Comparison of ENCODE assay signal across 9 cellular contexts in the genomic region with DNA sequence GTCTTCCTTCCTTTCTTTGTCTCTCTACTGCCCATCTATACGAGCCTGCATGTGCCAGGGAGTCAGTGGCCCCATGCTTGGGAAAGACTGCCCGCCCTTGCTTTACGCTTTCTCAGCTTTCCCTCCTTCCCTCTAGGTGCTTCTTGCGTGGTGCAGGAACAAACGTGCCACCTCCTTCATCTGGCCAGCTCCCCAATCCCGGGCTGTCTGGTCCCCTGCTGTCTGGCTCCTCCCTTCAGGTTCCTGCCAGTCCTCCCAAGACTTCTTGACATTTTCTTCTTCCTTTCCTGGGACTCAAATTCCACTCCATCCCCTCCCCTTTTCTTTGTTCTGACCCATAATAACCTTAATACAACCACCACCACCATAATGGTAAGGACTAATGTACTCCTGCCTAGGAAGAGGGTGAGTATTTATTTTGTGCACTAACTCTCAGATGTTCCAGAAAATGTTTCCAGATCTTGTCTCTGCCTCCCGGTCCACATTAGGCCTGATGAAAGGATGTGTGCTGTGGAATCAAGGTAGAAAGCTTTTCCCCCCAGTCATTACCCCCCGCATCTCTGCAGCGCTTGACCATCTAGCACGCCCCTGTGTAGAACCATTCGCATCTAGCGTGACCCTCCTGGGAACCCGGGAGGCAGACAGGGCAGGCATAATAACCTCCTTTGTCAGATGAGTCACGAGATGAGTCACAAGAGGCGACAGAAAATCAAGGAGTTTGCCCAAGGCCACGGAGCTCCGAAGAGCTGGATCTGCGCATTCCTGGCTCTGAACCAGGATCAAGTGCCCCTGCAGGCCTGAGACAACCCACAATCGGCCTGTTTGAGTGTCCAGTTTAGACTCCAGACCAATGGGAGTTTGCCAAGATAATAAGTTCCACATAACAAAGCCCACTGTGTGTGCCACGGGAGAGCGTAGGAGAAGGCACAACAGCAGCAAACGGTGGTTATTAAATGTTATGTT.
A peak's percentile ranks its signal among the peaks of the same experiment; 100 is the strongest.
DNase-seq lines count a peak whose midpoint lies in the region; ATAC-seq and TF ChIP-seq lines count a peak whose summit lies in the region.
"Had no signal": no experiment of that assay in that cellular context is flagged by ENCODE, and none has a peak within 500 bp of the region (broad histone marks: within the 10 kb centered on the region; RNA-seq: fewer than 3 reads in every experiment).

No MANE protein-coding gene starts in this region.

- TF ChIP-seq POLR2A in IMR-90 (IDR thresholded peaks at IDR 0.05; ENCODE audit: low read depth, low read length) (no peak), erythroblast (IDR thresholded peaks at IDR 0.05; ENCODE audit: low read length) (no peak)

- H3K27me3 Mint-ChIP-seq in natural killer cell (ENCODE audit: low read depth in 2 of 2), result peaks cover 0 to 8% of the 10 kb centered on the region in 2 donors
- H3K27me3 Mint-ChIP-seq in activated naive CD4-positive, alpha-beta T cell treated with anti-CD3 and anti-CD28 coated beads, Interleukin-2, amount 10 ng/mL, durations not matched to agents 7 days and 5 days, result peaks cover 18% of the 10 kb centered on the region
- H3K27me3 Mint-ChIP-seq: stimulated activated naive CD8-positive, alpha-beta T cell treated with anti-CD3 and anti-CD28 coated beads, Interleukin-15, Interleukin-2, amounts not matched to agents 100 ng/mL and 50 ng/mL, for 24 hours had no signal

- H3K9me1 ChIP-seq in IMR-90 (ENCODE audit: insufficient read depth, low read length), result peaks cover 7% of the 10 kb centered on the region; the same call in 1 of the 2 replicates

- H3K4me1 Mint-ChIP-seq in natural killer cell, result peaks cover 29 to 32% of the 10 kb centered on the region in 2 donors
- peaks cover 33% of the 10 kb centered on the region for H3K4me1 Mint-ChIP-seq in activated naive CD4-positive, alpha-beta T cell treated with anti-CD3 and anti-CD28 coated beads, Interleukin-2, amount 10 ng/mL, durations not matched to agents 7 days and 5 days

- H3K4me3 Mint-ChIP-seq in natural killer cell, result no peak overlapping the region
- H3K4me3 Mint-ChIP-seq in activated naive CD4-positive, alpha-beta T cell treated with anti-CD3 and anti-CD28 coated beads, Interleukin-2, amount 10 ng/mL, durations not matched to agents 7 days and 5 days, result no peak overlapping the region
- H3K4me3 Mint-ChIP-seq: stimulated activated naive CD8-positive, alpha-beta T cell treated with anti-CD3 and anti-CD28 coated beads, Interleukin-15, Interleukin-2, amounts not matched to agents 100 ng/mL and 50 ng/mL, for 24 hours had no signal

- no peak overlapping the region for H2AK5ac ChIP-seq in IMR-90 (ENCODE audit: low read depth, low read length)

- no peak overlapping the region for H4K8ac ChIP-seq in IMR-90 (ENCODE audit: low read depth in 2 of 2, low read length in 2 of 2)

- peak overlapping the region; percentile 57 for H2AK9ac ChIP-seq in IMR-90 (replicated peaks; ENCODE audit: low read depth, low read length, poor library complexity)

- no peaks in the 10 kb centered on the region for H3K36me3 Mint-ChIP-seq in natural killer cell
- H3K36me3 Mint-ChIP-seq in activated naive CD4-positive, alpha-beta T cell treated with anti-CD3 and anti-CD28 coated beads, Interleukin-2, amount 10 ng/mL, durations not matched to agents 7 days and 5 days, result no peaks in the 10 kb centered on the region

- CTCF ChIA-PET in AG04449 (lab: Yijun Ruan, JAX), result interaction anchor here (1.2 to 2.2 kb wide), 5 partner anchors 11 to 300 kb away, joined by 3 to 8 read pairs (median 5); a partner anchor contains a TSS
- CTCF ChIA-PET in IMR-90 (lab: Yijun Ruan, JAX), result interaction anchor here (1.0 to 1.3 kb wide), 3 partner anchors 26 to 53 kb away, joined by 3 to 6 read pairs (median 6); no protein-coding TSS in a partner anchor
- CTCF ChIA-PET in activated naive CD4-positive, alpha-beta T cell treated with anti-CD3 and anti-CD28 coated beads, Interleukin-2, amount 10 ng/mL, durations not matched to agents 7 days and 5 days (lab: Charles Lee), result interaction anchor here (0.7 kb wide), 1 partner anchor 27 kb away, joined by 3 read pairs; no protein-coding TSS in a partner anchor

- H3K23ac ChIP-seq in IMR-90 (ENCODE audit: low read depth, low read length), result no peak overlapping the region

- H3K4me2 ChIP-seq in IMR-90 (ENCODE audit: low read depth, low read length), result peak overlapping the region; percentile 21; the same call in 1 of the 2 replicates

- peaks cover 6% of the 10 kb centered on the region for H3K4me1 ChIP-seq in IMR-90 (ENCODE audit: control insufficient read depth, insufficient read depth, low read length)

- H3K9me3 ChIP-seq in IMR-90 (ENCODE audit: control insufficient read depth, insufficient read depth, low read length), result no peaks in the 10 kb centered on the region

- H4K91ac ChIP-seq in IMR-90 (ENCODE audit: insufficient read depth, low read depth, low read length), result no peak overlapping the region

- ATAC-seq in IMR-90 (ENCODE audit: low read depth) (peak; percentile 87), natural killer cell (no peak)

- no peak overlapping the region for H4K5ac ChIP-seq in IMR-90 (ENCODE audit: low read depth, low read length)

- no peak overlapping the region for H3K56ac ChIP-seq in IMR-90 (ENCODE audit: extremely low read depth, insufficient read depth, low read length)

- H3K27me3 ChIP-seq in IMR-90 (ENCODE audit: control insufficient read depth, insufficient read depth, low read length) (peaks cover 2% of the 10 kb centered on the region), brain microvascular endothelial cell (replicated peaks) (no peaks in the 10 kb centered on the region)

- no peak overlapping the region for H2BK5ac ChIP-seq in IMR-90 (ENCODE audit: low read depth, low read length, poor library complexity, severe bottlenecking)

- no peak overlapping the region for H3K14ac ChIP-seq in IMR-90 (replicated peaks; ENCODE audit: low read depth, low read length)

- in situ Hi-C loops in IMR-90 (cut with MboI; ENCODE audit: low sequenced_read_pairs) (no loop called here), brain microvascular endothelial cell (cut with HindIII; ENCODE audit: low pct_ligation_motif_present, low sequenced_read_pairs) (no loop called here)

- dilution Hi-C loops in IMR-90 (cut with HindIII; ENCODE audit: low sequenced_read_pairs, unreplicated experiment), result no loop called here

- no peaks in the 10 kb centered on the region for H3K79me1 ChIP-seq in IMR-90 (ENCODE audit: low read depth in 1 of 2, low read length in 2 of 2)

- no peaks in the 10 kb centered on the region for H3K9me3 Mint-ChIP-seq in natural killer cell
- H3K9me3 Mint-ChIP-seq in activated naive CD4-positive, alpha-beta T cell treated with anti-CD3 and anti-CD28 coated beads, Interleukin-2, amount 10 ng/mL, durations not matched to agents 7 days and 5 days, result no peaks in the 10 kb centered on the region
- H3K9me3 Mint-ChIP-seq: stimulated activated naive CD8-positive, alpha-beta T cell treated with anti-CD3 and anti-CD28 coated beads, Interleukin-15, Interleukin-2, amounts not matched to agents 100 ng/mL and 50 ng/mL, for 24 hours had no signal

- no peak for TF ChIP-seq RAD21 in IMR-90 (IDR thresholded peaks at IDR 0.05; ENCODE audit: low read length)

- POLR2A ChIA-PET in AG04449 (lab: Yijun Ruan, JAX) (no interaction called here), IMR-90 (lab: Charles Lee; ENCODE audit: unreplicated experiment) (no interaction called here)

- no peak overlapping the region for H3K27ac Mint-ChIP-seq in natural killer cell
- H3K27ac Mint-ChIP-seq in activated naive CD4-positive, alpha-beta T cell treated with anti-CD3 and anti-CD28 coated beads, Interleukin-2, amount 10 ng/mL, durations not matched to agents 7 days and 5 days, result no peak overlapping the region
- H3K27ac Mint-ChIP-seq: stimulated activated naive CD8-positive, alpha-beta T cell treated with anti-CD3 and anti-CD28 coated beads, Interleukin-15, Interleukin-2, amounts not matched to agents 100 ng/mL and 50 ng/mL, for 24 hours had no signal

- H2BK120ac ChIP-seq in IMR-90 (ENCODE audit: low read depth, low read length), result no peak overlapping the region

- peak; percentile 29 for DNase-seq in AG04449 (ENCODE audit: low read depth, low spot score)
- peak; percentile 81 for DNase-seq in IMR-90
- peak; percentile 89 for DNase-seq in brain microvascular endothelial cell
- peak; percentile 94 for DNase-seq in medulla oblongata (ENCODE audit: extremely low spot score)
- DNase-seq in natural killer cell, result no peak
- no peak for DNase-seq in activated naive CD4-positive, alpha-beta T cell treated with anti-CD3 and anti-CD28 coated beads, Interleukin-2, amount 10 ng/mL, durations not matched to agents 7 days and 5 days
- DNase-seq in erythroblast (lab: John Stamatoyannopoulos, UW), result no peak
- no peak for DNase-seq in mesenteric fat pad (ENCODE audit: low spot score)

- H3K9ac ChIP-seq in IMR-90 (ENCODE audit: low read depth, low read length), result no peak overlapping the region

- intact Hi-C loops in IMR-90 (cut with micrococcal nuclease), result no loop called here
- intact Hi-C loops in natural killer cell (cut with micrococcal nuclease), result no loop called here

- peak overlapping the region; percentile 61 for H2AFZ ChIP-seq in IMR-90 (replicated peaks; ENCODE audit: low read length, poor library complexity)

- no peak overlapping the region for H3K18ac ChIP-seq in IMR-90 (ENCODE audit: low read depth, low read length)

- no peak overlapping the region; the same call in 1 of the 2 replicates for H3K4ac ChIP-seq in IMR-90 (ENCODE audit: low read depth, low read length)

- H3K36me3 ChIP-seq in IMR-90 (ENCODE audit: control insufficient read depth, insufficient read depth, low read length), result no peaks in the 10 kb centered on the region
- no peaks in the 10 kb centered on the region for H3K36me3 ChIP-seq in brain microvascular endothelial cell (replicated peaks)

- no peak overlapping the region for H2BK15ac ChIP-seq in IMR-90 (ENCODE audit: low read depth, low read length)

- TF ChIP-seq CTCF in AG04449 (IDR thresholded peaks at IDR 0.05; ENCODE audit: insufficient read depth, low read length, missing control alignments) (no peak), IMR-90 (conservative IDR thresholded peaks at IDR 0.05; ENCODE audit: low read depth, low read length) (no peak), brain microvascular endothelial cell (IDR thresholded peaks at IDR 0.05; ENCODE audit: low read depth, low read length, missing control alignments) (no peak), natural killer cell (IDR thresholded peaks at IDR 0.05) (no peak)

- BruUV-seq in IMR-90 (replicated peaks; lab: Mats Ljungman, UMichigan), result no TSS peak

- WGBS in IMR-90 (ENCODE audit: extremely low coverage in 2 of 2, insufficient read length in 1 of 2), 2 experiments, result 31% methylated on average over 11 of the region's 22 CpGs; no CpG with 5 or more reads in 1 of the 2 experiments

- no peak overlapping the region for H3K27ac ChIP-seq in IMR-90 (ENCODE audit: insufficient read depth, low read length)
- H3K27ac ChIP-seq in brain microvascular endothelial cell, result peak overlapping the region; percentile 40

- H2BK20ac ChIP-seq in IMR-90 (ENCODE audit: low read depth, low read length), result 0 out of 2 replicates have a peak overlapping the region, but pooled peaks have one; percentile 16

- H4K20me1 ChIP-seq in IMR-90 (ENCODE audit: insufficient read depth, low read length), result no peaks in the 10 kb centered on the region

- H3K4me3 ChIP-seq in AG04449 (ENCODE audit: low read depth, low read length), result no peak overlapping the region
- no peak overlapping the region for H3K4me3 ChIP-seq in IMR-90 (ENCODE audit: insufficient read depth, low read depth, low read length)
- no peak overlapping the region for H3K4me3 ChIP-seq in brain microvascular endothelial cell (ENCODE audit: low read depth, low read length)

Comparison
In these comparisons a context has a peak if more than half of its experiments do, and no peak if none do; other contexts are left out.
1. DNase-seq: peak in AG04449 (single experiment), IMR-90 (single experiment), brain microvascular endothelial cell (single experiment) and medulla oblongata (single experiment); none in natural killer cell (single experiment), activated naive CD4-positive, alpha-beta T cell treated with anti-CD3 and anti-CD28 coated beads, Interleukin-2, amount 10 ng/mL, durations not matched to agents 7 days and 5 days (single experiment), erythroblast (0 of 2) and mesenteric fat pad (single experiment).